ENCODE assay signal across 22 cellular contexts in the genomic region with DNA sequence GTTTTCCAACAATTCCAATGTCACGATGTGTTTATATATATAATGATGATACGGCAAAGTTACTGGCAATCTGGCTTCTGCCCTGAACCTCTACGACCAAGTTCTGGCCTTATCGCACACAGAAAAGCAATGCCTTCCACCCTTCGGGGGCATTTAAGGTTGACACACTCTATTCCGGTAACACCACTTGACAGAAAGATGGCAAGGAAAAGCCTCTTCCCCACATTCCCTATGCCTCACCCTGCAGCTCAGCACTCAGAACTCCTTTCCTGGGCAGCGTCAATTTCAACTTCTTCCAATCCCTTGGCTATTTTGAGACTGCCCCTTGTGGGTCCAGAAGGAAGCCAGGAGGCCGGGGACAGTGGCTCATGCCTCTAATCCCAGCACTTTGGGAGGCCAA. TPM values are rescaled to one million over a fixed set of nuclear protein-coding genes. Genes with fewer than 3 reads are reported as not detected.
A peak's percentile ranks its signal among the peaks of the same experiment; 100 is the strongest.
DNase-seq lines count a peak whose midpoint lies in the region; ATAC-seq and TF ChIP-seq lines count a peak whose summit lies in the region.
"Had no signal": no experiment of that assay in that cellular context is flagged by ENCODE, and none has a peak within 500 bp of the region (broad histone marks: within the 10 kb centered on the region; RNA-seq: fewer than 3 reads in every experiment).

No MANE protein-coding gene starts in this region.

- 29 to 60% methylated on average over 8 of the region's 8 CpGs for WGBS in gastroesophageal sphincter (ENCODE audit: low coverage in 1 of 2), 2 donors
- 59% methylated on average over 8 of the region's 8 CpGs for WGBS in right cardiac atrium
- 81 to 82% methylated on average over 8 of the region's 8 CpGs for WGBS in upper lobe of left lung, 2 donors

- H3K9me3 ChIP-seq in gastroesophageal sphincter (no peaks in the 10 kb centered on the region), right cardiac atrium (ENCODE audit: control insufficient read depth, low read length) (no peaks in the 10 kb centered on the region), upper lobe of left lung (no peaks in the 10 kb centered on the region)
- H3K9me3 ChIP-seq: Caco-2, SJCRH30 had no signal

- peaks cover 1% of the 10 kb centered on the region for H3K9me3 Mint-ChIP-seq in activated naive CD8-positive, alpha-beta T cell treated with anti-CD3 and anti-CD28 coated beads for 36 hours
- H3K9me3 Mint-ChIP-seq in activated naive CD8-positive, alpha-beta T cell treated with anti-CD3 and anti-CD28 coated beads, Interleukin-2, amount 50 U/mL, for 24 hours: no peaks in the 10 kb centered on the region
- H3K9me3 Mint-ChIP-seq: CD4-positive, alpha-beta T cell had no signal

- H3K27ac ChIP-seq in gastroesophageal sphincter (peak overlapping the region; percentile 27 to 67 (median 59)), right cardiac atrium (ENCODE audit: low read length) (peak overlapping the region; percentile 18), upper lobe of left lung (peak overlapping the region in 3 of 4 donors; percentile 28 to 94 (median 45))
- H3K27ac ChIP-seq: HL-60, KMS-11, RWPE1, SJCRH30 had no signal

- H3K36me3 ChIP-seq in gastroesophageal sphincter: no peaks in the 10 kb centered on the region
- no peaks in the 10 kb centered on the region for H3K36me3 ChIP-seq in upper lobe of left lung
- H3K36me3 ChIP-seq: SJCRH30 had no signal

- H3K4me3 ChIP-seq in gastroesophageal sphincter (no peak overlapping the region), right cardiac atrium (ENCODE audit: low read length) (no peak overlapping the region), upper lobe of left lung (no peak overlapping the region)
- H3K4me3 ChIP-seq: SJCRH30 had no signal

- H3K27me3 Mint-ChIP-seq in activated naive CD8-positive, alpha-beta T cell treated with anti-CD3 and anti-CD28 coated beads for 36 hours: peaks cover 76% of the 10 kb centered on the region
- H3K27me3 Mint-ChIP-seq in activated naive CD8-positive, alpha-beta T cell treated with anti-CD3 and anti-CD28 coated beads, Interleukin-2, amount 50 U/mL, for 24 hours: peaks cover 51% of the 10 kb centered on the region

- peak overlapping the region; percentile 56 for H3K27ac Mint-ChIP-seq in activated naive CD8-positive, alpha-beta T cell treated with anti-CD3 and anti-CD28 coated beads for 36 hours
- no peak overlapping the region for H3K27ac Mint-ChIP-seq in activated naive CD8-positive, alpha-beta T cell treated with anti-CD3 and anti-CD28 coated beads, Interleukin-2, amount 50 U/mL, for 24 hours
- H3K27ac Mint-ChIP-seq: B cell; CD4-positive, alpha-beta T cell had no signal

- TF ChIP-seq CTCF in gastroesophageal sphincter (IDR thresholded peaks at IDR 0.05) (no peak), upper lobe of left lung (IDR thresholded peaks at IDR 0.05) (no peak)

- no peak for TF ChIP-seq POLR2A in gastroesophageal sphincter (IDR thresholded peaks at IDR 0.05)
- no peak for TF ChIP-seq POLR2A in upper lobe of left lung (IDR thresholded peaks at IDR 0.05)

- TF ChIP-seq EP300 in gastroesophageal sphincter (IDR thresholded peaks at IDR 0.05): no peak
- TF ChIP-seq EP300 in upper lobe of left lung (IDR thresholded peaks at IDR 0.05): no peak

- no peak for ATAC-seq in activated naive CD8-positive, alpha-beta T cell treated with anti-CD3 and anti-CD28 coated beads, Interleukin-2, amount 50 U/mL, for 24 hours
- ATAC-seq in gastroesophageal sphincter: no peak
- ATAC-seq in right cardiac atrium: peak; percentile 37 to 61
- no peak for ATAC-seq in upper lobe of left lung (ENCODE audit: low FRiP score in 2 of 2)
- ATAC-seq in GM21825 (IDR thresholded peaks at IDR 0.05; ENCODE audit: unreplicated experiment): no peak
- ATAC-seq: PC-3 had no signal

- DNase-seq in activated naive CD8-positive, alpha-beta T cell treated with anti-CD3 and anti-CD28 coated beads for 36 hours: no peak
- DNase-seq in activated naive CD8-positive, alpha-beta T cell treated with anti-CD3 and anti-CD28 coated beads, Interleukin-2, amount 50 U/mL, for 24 hours: no peak
- no peak for DNase-seq in right cardiac atrium
- no peak for DNase-seq in upper lobe of left lung
- DNase-seq in stimulated activated CD4-positive, alpha-beta T cell treated with anti-CD3 and anti-CD28 coated beads, Interleukin-4, amount 100 ng/mL, for 24 hours: no peak
- DNase-seq in activated CD4-positive, alpha-beta T cell treated with anti-CD3 and anti-CD28 coated beads for 48 hours: no peak
- DNase-seq: 8988T; Caco-2; CD4-positive, alpha-beta T cell; H7; NCI-H1417 treated with DMSO at 0.1 percent for 48 hours; NCI-H1930; NCI-H226; NCI-H524 treated with DMSO at 0.1 percent for 48 hours; PC-3; SJCRH30 had no signal

- no peak overlapping the region for H3K4me3 Mint-ChIP-seq in activated naive CD8-positive, alpha-beta T cell treated with anti-CD3 and anti-CD28 coated beads for 36 hours
- H3K4me3 Mint-ChIP-seq in activated naive CD8-positive, alpha-beta T cell treated with anti-CD3 and anti-CD28 coated beads, Interleukin-2, amount 50 U/mL, for 24 hours: no peak overlapping the region
- H3K4me3 Mint-ChIP-seq: B cell; CD4-positive, alpha-beta T cell had no signal

- no peaks in the 10 kb centered on the region for H3K36me3 Mint-ChIP-seq in activated naive CD8-positive, alpha-beta T cell treated with anti-CD3 and anti-CD28 coated beads for 36 hours
- no peaks in the 10 kb centered on the region for H3K36me3 Mint-ChIP-seq in activated naive CD8-positive, alpha-beta T cell treated with anti-CD3 and anti-CD28 coated beads, Interleukin-2, amount 50 U/mL, for 24 hours (ENCODE audit: low read depth)

- peaks cover 13% of the 10 kb centered on the region for H3K4me1 Mint-ChIP-seq in activated naive CD8-positive, alpha-beta T cell treated with anti-CD3 and anti-CD28 coated beads for 36 hours
- peaks cover 19% of the 10 kb centered on the region for H3K4me1 Mint-ChIP-seq in activated naive CD8-positive, alpha-beta T cell treated with anti-CD3 and anti-CD28 coated beads, Interleukin-2, amount 50 U/mL, for 24 hours

- intact Hi-C loops in right cardiac atrium (cut with DNase I): loop anchor here in 3 of 4 donors (10.0 kb wide), 4 partner anchors 54 to 186 kb away; partner anchors contain the start of genes DCLRE1A (in 1 of the 3) and NHLRC2 (in 1 of the 3)

- peaks cover 0 to 42% (median 0%) of the 10 kb centered on the region in 3 donors for H3K4me1 ChIP-seq in gastroesophageal sphincter
- no peaks in the 10 kb centered on the region for H3K4me1 ChIP-seq in right cardiac atrium (ENCODE audit: control insufficient read depth, insufficient read depth, low read length)
- H3K4me1 ChIP-seq in upper lobe of left lung: peaks cover 0 to 43% (median 10%) of the 10 kb centered on the region in 4 donors
- H3K4me1 ChIP-seq: SJCRH30 had no signal

- peaks cover 38% of the 10 kb centered on the region for H3K27me3 ChIP-seq in gastroesophageal sphincter
- no peaks in the 10 kb centered on the region for H3K27me3 ChIP-seq in right cardiac atrium (ENCODE audit: control insufficient read depth, insufficient read depth)
- peaks cover 0 to 13% (median 4%) of the 10 kb centered on the region in 4 donors for H3K27me3 ChIP-seq in upper lobe of left lung

RNA-seq across cellular contexts. Expression of gene ADRB1, which starts 2.5 kb away (rescaled TPM):
- under 1 TPM in 1 of 2 experiments, not detected in 1; 0.14 TPM for total RNA-seq in activated naive CD8-positive, alpha-beta T cell treated with anti-CD3 and anti-CD28 coated beads for 36 hours
- total RNA-seq in gastroesophageal sphincter: 1 to 10 TPM; 1.8 to 9.1 (median 6.8) TPM
- total RNA-seq in right cardiac atrium: 10 to 100 TPM; 39.5 to 60.8 (median 47.1) TPM
- polyA plus RNA-seq in right cardiac atrium: 33.4 TPM
- total RNA-seq in upper lobe of left lung: 10 to 100 TPM; 18.9 to 37.2 (median 26.8) TPM
- total RNA-seq: B cell had no signal

Comparison
In these comparisons a context has a peak if more than half of its experiments do, and no peak if none do; other contexts are left out.
1. ATAC-seq: peak in right cardiac atrium (2 of 2); none in activated naive CD8-positive, alpha-beta T cell treated with anti-CD3 and anti-CD28 coated beads, Interleukin-2, amount 50 U/mL, for 24 hours (single experiment), gastroesophageal sphincter (single experiment), upper lobe of left lung (0 of 2) and GM21825 (single experiment).
2. Peak in every context shown above with its lines, with median percentiles within 50 percentile points of each other: H3K27ac ChIP-seq.